ENCODE assay signal across 17 cellular contexts in the genomic region with DNA sequence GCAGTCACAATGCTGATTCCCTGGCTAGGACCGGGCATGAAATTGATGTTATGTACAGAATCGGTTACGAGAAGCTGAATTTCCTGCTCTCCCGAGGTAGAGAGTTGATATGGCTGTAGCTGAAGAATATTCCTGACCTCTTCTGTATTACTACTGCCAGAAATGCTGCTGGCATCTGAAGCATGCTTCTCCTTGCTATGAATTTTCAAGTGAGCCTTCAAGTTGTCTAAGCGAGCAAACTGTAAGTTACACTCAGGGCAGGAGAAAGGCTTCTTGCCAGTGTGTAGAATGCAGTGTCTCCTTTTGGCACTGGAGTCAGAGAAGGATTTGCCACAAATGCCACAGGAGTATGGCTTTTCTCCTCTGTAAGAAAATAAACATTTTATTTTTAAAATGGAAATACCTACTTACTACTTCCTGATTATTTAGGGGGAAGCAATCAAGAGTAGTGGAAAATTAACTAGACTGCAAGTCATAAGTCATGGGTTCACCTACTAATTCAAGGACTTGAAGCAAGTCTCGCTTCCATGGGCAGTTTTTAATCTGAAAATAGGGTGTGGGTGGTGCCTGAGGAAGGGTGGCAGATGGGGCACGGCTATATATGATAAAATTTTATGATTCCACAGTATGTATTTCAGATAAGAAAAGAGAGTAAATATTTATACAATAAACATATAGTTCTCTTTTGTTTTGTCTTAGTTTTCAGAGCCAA. TPM values are rescaled to one million over a fixed set of nuclear protein-coding genes. Genes with fewer than 3 reads are reported as not detected.
DNase-seq lines count a peak whose midpoint lies in the region; ATAC-seq, FAIRE-seq and TF ChIP-seq lines count a peak whose summit lies in the region.
"Had no signal": no experiment of that assay in that cellular context is flagged by ENCODE, and none has a peak within 500 bp of the region (broad histone marks: within the 10 kb centered on the region; RNA-seq: fewer than 3 reads in every experiment).

No MANE protein-coding gene starts in this region.

- ATAC-seq in heart right ventricle (no peak), pancreas (peak in 3 of 4 donors; percentile 5 to 57 (median 22)), GM19397 (IDR thresholded peaks at IDR 0.05; ENCODE audit: unreplicated experiment) (no peak), HG03439 (IDR thresholded peaks at IDR 0.05; ENCODE audit: unreplicated experiment) (no peak)
- ATAC-seq in activated CD4-positive, CD25-positive, alpha-beta regulatory T cell treated with anti-CD3 and anti-CD28 coated beads, Interleukin-2, amount 50 U/mL, for 24 hours: no peak
- ATAC-seq: GM23338; stimulated activated naive CD8-positive, alpha-beta T cell treated with anti-CD3 and anti-CD28 coated beads, Interleukin-15, Interleukin-2, amounts not matched to agents 100 U/mL and 50 U/mL, for 24 hours had no signal

- no peaks in the 10 kb centered on the region for H3K9me3 ChIP-seq in left ventricle myocardium inferior (replicated peaks)
- H3K9me3 ChIP-seq in heart right ventricle: peaks cover 0 to under 1% (median 0%) of the 10 kb centered on the region in 11 donors
- H3K9me3 ChIP-seq in pancreas: no peaks in the 10 kb centered on the region
- H3K9me3 ChIP-seq: Caco-2, neutrophil, uterus had no signal

- WGBS in heart right ventricle, 2 donors: 77% methylated on average over 7 of the region's 7 CpGs
- WGBS in pancreas, 2 donors: 55 to 58% methylated on average over 7 of the region's 7 CpGs

- no peak for FAIRE-seq in pancreas (lab: Jason Lieb, UNC)

- TF ChIP-seq CTCF in left ventricle myocardium inferior (IDR thresholded peaks at IDR 0.05; ENCODE audit: borderline replicate concordance): no peak
- no peak for TF ChIP-seq CTCF in heart right ventricle (IDR thresholded peaks at IDR 0.05)
- no peak for TF ChIP-seq CTCF in epithelial cell of proximal tubule (conservative IDR thresholded peaks at IDR 0.05; ENCODE audit: low read depth, low read length)
- TF ChIP-seq CTCF in pancreas (IDR thresholded peaks at IDR 0.05): no peak

- intact Hi-C loops in left ventricle myocardium inferior (cut with micrococcal nuclease) (no loop called here), heart right ventricle (cut with DNase I) (no loop called here), pancreas (cut with DNase I) (no loop called here)

- H3K4me1 ChIP-seq in left ventricle myocardium inferior (peaks cover 13% of the 10 kb centered on the region), heart right ventricle (peaks cover 0 to 12% (median 0%) of the 10 kb centered on the region in 9 donors), pancreas (peaks cover 0 to 8% (median 5%) of the 10 kb centered on the region in 3 donors)
- H3K4me1 ChIP-seq: Caco-2, uterus had no signal

- H3K27ac ChIP-seq in left ventricle myocardium inferior (replicated peaks) (peak overlapping the region; percentile 20), heart right ventricle (peak overlapping the region in 1 of 10 donors; percentile 24), pancreas (peak overlapping the region in 3 of 4 donors; percentile 5 to 60 (median 48))
- H3K27ac ChIP-seq: neutrophil, uterus, WERI-Rb-1 had no signal

- H3K4me3 ChIP-seq in left ventricle myocardium inferior: no peak overlapping the region
- no peak overlapping the region for H3K4me3 ChIP-seq in heart right ventricle
- H3K4me3 ChIP-seq in epithelial cell of proximal tubule (ENCODE audit: low read depth, low read length): no peak overlapping the region
- H3K4me3 ChIP-seq in pancreas: no peak overlapping the region
- H3K4me3 ChIP-seq: GM23338, uterus had no signal

- H3K36me3 ChIP-seq in left ventricle myocardium inferior: peaks cover 75% of the 10 kb centered on the region
- H3K36me3 ChIP-seq in heart right ventricle: peaks cover 0 to 100% (median 28%) of the 10 kb centered on the region in 9 donors
- peaks cover 0 to 26% (median 6%) of the 10 kb centered on the region in 3 donors for H3K36me3 ChIP-seq in pancreas
- H3K36me3 ChIP-seq: uterus had no signal

- DNase-seq in left ventricle myocardium inferior (no peak), heart right ventricle (no peak), epithelial cell of proximal tubule (ENCODE audit: low read depth) (peak; percentile 42), pancreas (no peak), NCI-H2227 treated with DMSO at 0.1 percent for 48 hours (lab: John Stamatoyannopoulos, UW) (no peak)
- DNase-seq: activated effector memory CD4-positive, alpha-beta T cell treated with Interleukin-2 at 50 U/mL for 16 hours; Caco-2; EL; NCI-H1694 treated with DMSO at 0.1 percent for 48 hours; stimulated activated naive CD8-positive, alpha-beta T cell treated with anti-CD3 and anti-CD28 coated beads, Interleukin-15, Interleukin-2, amounts not matched to agents 100 U/mL and 50 U/mL, for 24 hours; uterus; WERI-Rb-1 had no signal

- H3K27me3 ChIP-seq in left ventricle myocardium inferior (ENCODE audit: low read depth): no peaks in the 10 kb centered on the region
- no peaks in the 10 kb centered on the region for H3K27me3 ChIP-seq in heart right ventricle
- no peaks in the 10 kb centered on the region for H3K27me3 ChIP-seq in pancreas
- H3K27me3 ChIP-seq: neutrophil, uterus had no signal

RNA-seq across cellular contexts. Expression of a gene that starts 10.8 kb away (rescaled TPM):
- total RNA-seq in left ventricle myocardium inferior (5.6 TPM), heart right ventricle (10 to 100 TPM in 2 of 10 donors, 1 to 10 TPM in 8; 2.4 to 11.5 (median 4.9) TPM), epithelial cell of proximal tubule (21.5 and 40.1 TPM in 2 replicates), pancreas (10 to 100 TPM in 1 of 6 donors, 1 to 10 TPM in 5; 3.8 to 22.4 (median 5.2) TPM)
- polyA plus RNA-seq in heart right ventricle (10 to 100 TPM; 10.2 to 24.0 TPM), pancreas (10 to 100 TPM; 36.3 to 38.2 TPM)

RNA-seq across cellular contexts. Expression of a gene that starts 16.7 kb away (rescaled TPM):
- total RNA-seq in left ventricle myocardium inferior: 2.6 TPM
- total RNA-seq in heart right ventricle: 1 to 10 TPM; 2.4 to 4.0 (median 3.3) TPM
- polyA plus RNA-seq in heart right ventricle: 1 to 10 TPM; 1.1 to 2.3 TPM
- total RNA-seq in epithelial cell of proximal tubule: 3.6 and 8.8 TPM in 2 replicates
- total RNA-seq in pancreas: 1 to 10 TPM; 2.3 to 4.3 (median 2.8) TPM
- 1 to 10 TPM; 2.2 to 3.9 TPM for polyA plus RNA-seq in pancreas

RNA-seq across cellular contexts. Expression of a gene that starts 25.8 kb away (rescaled TPM):
- total RNA-seq in left ventricle myocardium inferior (3.5 TPM), heart right ventricle (1 to 10 TPM; 2.1 to 6.4 (median 3.8) TPM), epithelial cell of proximal tubule (9.1 and 9.6 TPM in 2 replicates), pancreas (10 to 100 TPM in 2 of 6 donors, 1 to 10 TPM in 4; 7.1 to 10.5 (median 8.9) TPM)
- polyA plus RNA-seq in heart right ventricle (1 to 10 TPM; 4.8 to 8.9 TPM), pancreas (10 to 100 TPM; 15.9 to 17.0 TPM)

RNA-seq across cellular contexts. Expression of a gene that starts 25.9 kb away (rescaled TPM):
- total RNA-seq in left ventricle myocardium inferior (3.9 TPM), heart right ventricle (1 to 10 TPM; 1.4 to 5.2 (median 3.0) TPM), epithelial cell of proximal tubule (0.80 and 2.5 TPM in 2 replicates), pancreas (1 to 10 TPM; 1.5 to 3.4 (median 2.0) TPM)
- polyA plus RNA-seq in heart right ventricle (1 to 10 TPM in 1 of 2 donors, under 1 TPM in 1; 0.44 to 2.0 TPM), pancreas (1 to 10 TPM; 1.1 to 3.3 TPM)
- total RNA-seq: Caco-2 had no signal

Comparison
In these comparisons a context has a peak if more than half of its experiments do, and no peak if none do; other contexts are left out.
1. ATAC-seq: peak in pancreas (3 of 4); none in heart right ventricle (0 of 8), GM19397 (single experiment), HG03439 (single experiment) and activated CD4-positive, CD25-positive, alpha-beta regulatory T cell treated with anti-CD3 and anti-CD28 coated beads, Interleukin-2, amount 50 U/mL, for 24 hours (0 of 2).